In genomic region chr7:68911754-68912153, GRCh38 we compare ENCODE assay signal across 7 cellular contexts.
"Had no signal": no experiment of that assay in that cellular context is flagged by ENCODE, and none has a peak within 500 bp of the region (broad histone marks: within the 10 kb centered on the region; RNA-seq: fewer than 3 reads in every experiment).

No MANE protein-coding gene starts in this region.

- H3K4me1 ChIP-seq: HAP-1 had no signal

- FAIRE-seq: HepG2 had no signal

- H3K36me3 ChIP-seq: HAP-1 had no signal

- ATAC-seq: GM23338, HCT116, HepG2 had no signal

- DNase-seq: H7, KG1 had no signal

- H3K27ac ChIP-seq: HL-60 had no signal

- H3K4me2 ChIP-seq: GM23338 had no signal

- H2AFZ ChIP-seq: GM23338 had no signal

- H3K4me3 ChIP-seq: GM23338, HAP-1 had no signal
